Comparison of ENCODE assay signal across 8 cellular contexts in genomic region chr5:6715271-6715670, GRCh38. TPM values are rescaled to one million over a fixed set of nuclear protein-coding genes. Genes with fewer than 3 reads are reported as not detected.
DNase-seq lines count a peak whose midpoint lies in the region; ATAC-seq and TF ChIP-seq lines count a peak whose summit lies in the region.

No MANE protein-coding gene starts in this region.

- H3K9me3 Mint-ChIP-seq in CD14-positive monocyte (no peaks in the 10 kb centered on the region), neural crest cell (no peaks in the 10 kb centered on the region)

- ATAC-seq in GM19328 (IDR thresholded peaks at IDR 0.05; ENCODE audit: unreplicated experiment): no peak

- no peaks in the 10 kb centered on the region for H3K27me3 ChIP-seq in MG63
- no peaks in the 10 kb centered on the region for H3K27me3 ChIP-seq in effector memory CD4-positive, alpha-beta T cell (replicated peaks; ENCODE audit: control insufficient read depth, insufficient read depth, low read length, poor library complexity, severe bottlenecking)

- H3K4me1 ChIP-seq in effector memory CD4-positive, alpha-beta T cell (ENCODE audit: control insufficient read depth, insufficient read depth, low read length, poor library complexity, severe bottlenecking): peaks cover 34% of the 10 kb centered on the region

- H3K27ac Mint-ChIP-seq in CD14-positive monocyte (peak overlapping the region in 2 of 7 donors; percentile 30 to 72), neural crest cell (ENCODE audit: unreplicated experiment) (no peak overlapping the region)

- TF ChIP-seq CTCF in CD14-positive monocyte (IDR thresholded peaks at IDR 0.05) (no peak), neural crest cell (conservative IDR thresholded peaks at IDR 0.05) (no peak)

- H3K4me3 Mint-ChIP-seq in CD14-positive monocyte (peak overlapping the region; percentile 81 to 90), neural crest cell (peak overlapping the region; percentile 95)

- DNase-seq in CD14-positive monocyte (ENCODE audit: low spot score): no peak
- DNase-seq in MG63: no peak
- no peak for DNase-seq in effector memory CD4-positive, alpha-beta T cell
- no peak for DNase-seq in neural crest cell (ENCODE audit: low read depth, low spot score)
- DNase-seq in DMS153 treated with DMSO at 0.1 percent for 48 hours (lab: John Stamatoyannopoulos, UW; ENCODE audit: unreplicated experiment): no peak
- DNase-seq in NCI-H1105 treated with DMSO at 0.1 percent for 48 hours (lab: John Stamatoyannopoulos, UW): no peak
- DNase-seq in mucosa of gallbladder (ENCODE audit: low spot score): no peak

- peaks cover 3 to 5% (median 5%) of the 10 kb centered on the region in 3 donors for H3K27me3 Mint-ChIP-seq in CD14-positive monocyte (ENCODE audit: low read depth in 3 of 3)
- H3K27me3 Mint-ChIP-seq in neural crest cell (ENCODE audit: low read depth): peaks cover 2% of the 10 kb centered on the region

- peak overlapping the region; percentile 51 for H3K27ac ChIP-seq in effector memory CD4-positive, alpha-beta T cell (ENCODE audit: insufficient read depth, low read length, poor library complexity, severe bottlenecking)

- H3K4me3 ChIP-seq in MG63: peak overlapping the region; percentile 66
- peak overlapping the region; percentile 50 for H3K4me3 ChIP-seq in effector memory CD4-positive, alpha-beta T cell (ENCODE audit: insufficient read depth, low read depth, low read length, poor library complexity, severe bottlenecking)

- intact Hi-C loops in CD14-positive monocyte (cut with micrococcal nuclease): loop anchor here in 1 of 2 donors (2.0 kb wide), 1 partner anchor 1292 kb away; the partner anchor contains the start of gene ICE1

- H3K9me3 ChIP-seq in MG63: no peaks in the 10 kb centered on the region
- H3K9me3 ChIP-seq in effector memory CD4-positive, alpha-beta T cell (ENCODE audit: control insufficient read depth, low read length): no peaks in the 10 kb centered on the region

- H3K36me3 ChIP-seq in MG63: peaks cover 44% of the 10 kb centered on the region
- H3K36me3 ChIP-seq in effector memory CD4-positive, alpha-beta T cell (ENCODE audit: control insufficient read depth, insufficient read depth, low read length): no peaks in the 10 kb centered on the region

- peaks cover 18 to 29% of the 10 kb centered on the region in 2 donors for H3K36me3 Mint-ChIP-seq in CD14-positive monocyte
- peaks cover 2% of the 10 kb centered on the region for H3K36me3 Mint-ChIP-seq in neural crest cell (ENCODE audit: low read depth)

- H3K4me1 Mint-ChIP-seq in CD14-positive monocyte (peaks cover 70% of the 10 kb centered on the region), neural crest cell (peaks cover 70% of the 10 kb centered on the region)

RNA-seq across cellular contexts. Expression of gene TENT4A, which starts 2.0 kb away (rescaled TPM):
- polyA plus RNA-seq in CD14-positive monocyte: under 1 TPM; 0.17 to 0.44 TPM
- total RNA-seq in MG63 (2014; rRNA removed; shearing (Covaris generic); ENCODE audit: low replicate concordance): 9.9 and 14.6 TPM in 2 replicates
- total RNA-seq in neural crest cell (39.3 and 41.2 TPM in 2 replicates), mucosa of gallbladder (19.8 TPM)
